In the genomic region with DNA sequence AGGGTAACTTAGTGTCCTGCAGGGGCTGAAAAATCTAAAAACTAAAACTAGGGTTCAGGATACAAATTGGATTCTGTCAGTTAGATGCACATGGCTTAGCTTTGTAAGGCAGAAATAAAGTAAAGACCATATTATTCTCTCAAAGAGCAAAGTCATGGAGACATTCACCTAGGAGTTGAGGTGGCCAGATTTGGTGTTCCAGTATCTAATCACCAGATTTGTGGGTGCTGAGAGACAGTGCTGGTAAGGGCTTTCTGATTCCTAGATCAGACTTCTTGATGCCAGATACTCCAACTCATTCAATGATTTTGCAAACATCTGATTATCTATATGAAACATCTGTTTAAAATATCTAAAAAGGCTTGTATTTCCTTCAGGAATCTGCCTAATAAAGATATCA, we compare ENCODE assay signal across 22 cellular contexts.
"Had no signal": no experiment of that assay in that cellular context is flagged by ENCODE, and none has a peak within 500 bp of the region (broad histone marks: within the 10 kb centered on the region; RNA-seq: fewer than 3 reads in every experiment).

No MANE protein-coding gene starts in this region.

- H3K27me3 ChIP-seq: brain microvascular endothelial cell, cardiac muscle cell had no signal

- H3K27ac ChIP-seq: brain microvascular endothelial cell, cardiac muscle cell had no signal

- DNase-seq: activated B cell treated with CpG ODN at 0.5 μM for 24 hours; activated CD4-positive, alpha-beta memory T cell treated with anti-CD3 and anti-CD28 coated beads, Interleukin-2, amount 10 ng/mL, durations not matched to agents 7 days and 5 days; activated CD4-positive, alpha-beta T cell treated with anti-CD3 and anti-CD28 coated beads for 1 hour; activated CD4-positive, alpha-beta T cell treated with anti-CD3 and anti-CD28 coated beads, Interleukin-2, amount 50 U/mL, for 1 hour; activated gamma-delta T cell; activated naive CD4-positive, alpha-beta T cell treated with anti-CD3 and anti-CD28 coated beads for 36 hours; activated T-cell treated with anti-CD3 and anti-CD28 coated beads for 4 hours; activated T-cell treated with anti-CD3 and anti-CD28 coated beads, Interleukin-2, amount 50 U/mL, for 48 hours; brain microvascular endothelial cell; Karpas-422; NCI-H1694; NCI-H2029; NCI-H2107; NCI-H2171 treated with DMSO at 0.1 percent for 48 hours; NCI-H345; NCI-H510A; NCI-H526 treated with DMSO at 0.1 percent for 48 hours; NCI-H82; SHP77 treated with DMSO at 0.1 percent for 48 hours; T-helper 17 cell; T1000 had no signal

- H3K4me3 ChIP-seq: cardiac muscle cell had no signal

- H3K36me3 ChIP-seq: brain microvascular endothelial cell, cardiac muscle cell had no signal
